In genomic region chr2:28644760-28645159, GRCh38 we compare ENCODE assay signal across 19 cellular contexts.
A peak's percentile ranks its signal among the peaks of the same experiment; 100 is the strongest.
DNase-seq lines count a peak whose midpoint lies in the region; ATAC-seq, FAIRE-seq and TF ChIP-seq lines count a peak whose summit lies in the region.
"Had no signal": no experiment of that assay in that cellular context is flagged by ENCODE, and none has a peak within 500 bp of the region (broad histone marks: within the 10 kb centered on the region; RNA-seq: fewer than 3 reads in every experiment).

No MANE protein-coding gene starts in this region.

- H3K9ac ChIP-seq in astrocyte (ENCODE audit: low read length) (peak overlapping the region; percentile 32), Karpas-422 (ENCODE audit: low read length) (no peak overlapping the region)

- H4K20me1 ChIP-seq in astrocyte (ENCODE audit: insufficient read depth, low read length) (no peaks in the 10 kb centered on the region), Karpas-422 (ENCODE audit: insufficient read depth, low read depth, low read length) (no peaks in the 10 kb centered on the region)

- no peak overlapping the region for H3K27ac Mint-ChIP-seq in astrocyte (ENCODE audit: unreplicated experiment)
- H3K27ac Mint-ChIP-seq: activated naive CD4-positive, alpha-beta T cell treated with anti-CD3 and anti-CD28 coated beads for 36 hours had no signal

- DNase-seq in AG10803 (ENCODE audit: low read depth) = peak; percentile 82
- DNase-seq in astrocyte (ENCODE audit: low read depth) = peak; percentile 59
- DNase-seq in heart right ventricle = no peak
- DNase-seq in pancreas = no peak
- DNase-seq in Karpas-422 = no peak
- DNase-seq in NCI-H748 treated with DMSO at 0.1 percent for 48 hours (lab: John Stamatoyannopoulos, UW) = no peak
- DNase-seq in SHP77 treated with DMSO at 0.1 percent for 48 hours (lab: John Stamatoyannopoulos, UW) = no peak
- DNase-seq: activated CD4-positive, alpha-beta T cell treated with anti-CD3 and anti-CD28 coated beads for 48 hours; activated CD8-positive, alpha-beta memory T cell treated with anti-CD3 and anti-CD28 coated beads, Interleukin-2, amount 50 U/mL, for 48 hours; activated naive CD4-positive, alpha-beta T cell treated with anti-CD3 and anti-CD28 coated beads for 36 hours; CD8-positive, alpha-beta memory T cell; effector CD8-positive, alpha-beta T cell; H7; NCI-H1092; stimulated activated CD4-positive, alpha-beta T cell treated with anti-CD3 and anti-CD28 coated beads, Interleukin-2, amount 100 ng/mL, for 48 hours had no signal

- H3K4me2 ChIP-seq in astrocyte (ENCODE audit: low read length) (peak overlapping the region; percentile 54), Karpas-422 (ENCODE audit: low read depth, low read length, poor library complexity, severe bottlenecking) (no peak overlapping the region)

- TF ChIP-seq CTCF in AG10803 (conservative IDR thresholded peaks at IDR 0.05; ENCODE audit: low read length) (no peak), astrocyte (IDR thresholded peaks at IDR 0.05; ENCODE audit: insufficient read depth, low read depth, low read length) (no peak), heart right ventricle (IDR thresholded peaks at IDR 0.05) (no peak), pancreas (IDR thresholded peaks at IDR 0.05) (no peak)

- 78 to 84% methylated on average over 7 of the region's 7 CpGs for WGBS in heart right ventricle, 2 donors
- 79 to 91% methylated on average over 7 of the region's 7 CpGs for WGBS in pancreas, 2 donors

- H3K27ac ChIP-seq in astrocyte (ENCODE audit: low read depth, low read length) = no peak overlapping the region
- H3K27ac ChIP-seq in heart right ventricle = peak overlapping the region in 6 of 10 donors; percentile 5 to 83 (median 41)
- peak overlapping the region in 3 of 4 donors; percentile 49 to 71 (median 65) for H3K27ac ChIP-seq in pancreas
- no peak overlapping the region for H3K27ac ChIP-seq in Karpas-422 (ENCODE audit: low read length)
- H3K27ac ChIP-seq: tibial nerve had no signal

- H3K4me1 ChIP-seq in astrocyte (ENCODE audit: insufficient read depth, low read length) (peaks cover 25% of the 10 kb centered on the region), heart right ventricle (peaks cover 0 to 10% (median 0%) of the 10 kb centered on the region in 9 donors), pancreas (peaks cover 0 to 4% (median 0%) of the 10 kb centered on the region in 3 donors), Karpas-422 (ENCODE audit: low read length) (no peaks in the 10 kb centered on the region)

- H3K27me3 ChIP-seq in astrocyte (ENCODE audit: insufficient read depth, low read length) (no peaks in the 10 kb centered on the region), heart right ventricle (no peaks in the 10 kb centered on the region), pancreas (no peaks in the 10 kb centered on the region), Karpas-422 (ENCODE audit: low read length) (no peaks in the 10 kb centered on the region)
- H3K27me3 ChIP-seq: tibial nerve had no signal

- H3K27me3 Mint-ChIP-seq in astrocyte (ENCODE audit: low read depth, unreplicated experiment) = peaks cover 11% of the 10 kb centered on the region

- H3K4me3 ChIP-seq in AG10803 (ENCODE audit: low read length) (no peak overlapping the region), astrocyte (ENCODE audit: insufficient read depth, low read depth, low read length) (no peak overlapping the region), heart right ventricle (no peak overlapping the region), pancreas (no peak overlapping the region), Karpas-422 (ENCODE audit: low read length) (no peak overlapping the region)
- H3K4me3 ChIP-seq: tibial nerve had no signal

- FAIRE-seq in astrocyte (lab: Jason Lieb, UNC) (no peak), pancreas (lab: Jason Lieb, UNC) (no peak)
- FAIRE-seq: HepG2 had no signal

- H3K79me2 ChIP-seq in astrocyte (ENCODE audit: insufficient read depth, low read length) (no peaks in the 10 kb centered on the region), Karpas-422 (ENCODE audit: low read length) (no peaks in the 10 kb centered on the region)

- no peaks in the 10 kb centered on the region for H3K36me3 ChIP-seq in astrocyte (ENCODE audit: insufficient read depth, low read length)
- no peaks in the 10 kb centered on the region for H3K36me3 ChIP-seq in heart right ventricle
- no peaks in the 10 kb centered on the region for H3K36me3 ChIP-seq in pancreas
- H3K36me3 ChIP-seq in Karpas-422 (ENCODE audit: insufficient read depth, low read length) = no peaks in the 10 kb centered on the region
- H3K36me3 ChIP-seq: tibial nerve had no signal

- intact Hi-C loops in heart right ventricle (cut with DNase I) (no loop called here), pancreas (cut with DNase I) (no loop called here)

- H3K9me2 ChIP-seq in Karpas-422 (replicated peaks; ENCODE audit: insufficient read depth, low read length) = no peaks in the 10 kb centered on the region

- H3K9me3 ChIP-seq in astrocyte (ENCODE audit: insufficient read depth, low read depth, low read length) = no peaks in the 10 kb centered on the region
- H3K9me3 ChIP-seq in heart right ventricle = no peaks in the 10 kb centered on the region
- no peaks in the 10 kb centered on the region for H3K9me3 ChIP-seq in pancreas
- H3K9me3 ChIP-seq in Karpas-422 (ENCODE audit: low read length) = no peaks in the 10 kb centered on the region
- H3K9me3 ChIP-seq: tibial nerve had no signal

- no peak overlapping the region for H2AFZ ChIP-seq in astrocyte (ENCODE audit: low read depth, low read length)
- no peak overlapping the region for H2AFZ ChIP-seq in Karpas-422 (ENCODE audit: low read length)

- H3K36me3 Mint-ChIP-seq in astrocyte (ENCODE audit: low read depth, unreplicated experiment) = no peaks in the 10 kb centered on the region
- H3K36me3 Mint-ChIP-seq: CD8-positive, alpha-beta memory T cell had no signal

- H3K4me1 Mint-ChIP-seq in astrocyte (ENCODE audit: low read depth, unreplicated experiment) = peaks cover 20% of the 10 kb centered on the region

- peaks cover 4% of the 10 kb centered on the region for H3K9me3 Mint-ChIP-seq in astrocyte (ENCODE audit: unreplicated experiment)
- H3K9me3 Mint-ChIP-seq: activated naive CD4-positive, alpha-beta T cell treated with anti-CD3 and anti-CD28 coated beads for 36 hours; CD8-positive, alpha-beta memory T cell had no signal

- no peak overlapping the region for H3K4me3 Mint-ChIP-seq in astrocyte (ENCODE audit: unreplicated experiment)
- H3K4me3 Mint-ChIP-seq: activated naive CD4-positive, alpha-beta T cell treated with anti-CD3 and anti-CD28 coated beads for 36 hours; CD8-positive, alpha-beta memory T cell had no signal

- ATAC-seq in heart right ventricle (peak in 6 of 8 donors; percentile 32 to 64 (median 50)), pancreas (no peak), HG03196 (IDR thresholded peaks at IDR 0.05; ENCODE audit: unreplicated experiment) (no peak)
- ATAC-seq: HepG2, sciatic nerve had no signal

Comparison
In these comparisons a context has a peak if more than half of its experiments do, and no peak if none do; other contexts are left out.
1. DNase-seq: peak in AG10803 (single experiment) and astrocyte (single experiment); none in heart right ventricle (0 of 2), pancreas (0 of 6), Karpas-422 (single experiment), NCI-H748 treated with DMSO at 0.1 percent for 48 hours (single experiment) and SHP77 treated with DMSO at 0.1 percent for 48 hours (single experiment).
2. H3K27ac ChIP-seq: peak in heart right ventricle (6 of 10) and pancreas (3 of 4); none in astrocyte (single experiment) and Karpas-422 (single experiment).
3. ATAC-seq: peak in heart right ventricle (6 of 8); none in pancreas (0 of 4) and HG03196 (single experiment).